Comparison of ENCODE assay signal across 7 cellular contexts in genomic region chr12:50059440-50060119, GRCh38. TPM values are rescaled to one million over a fixed set of nuclear protein-coding genes. Genes with fewer than 3 reads are reported as not detected.
DNase-seq lines count a peak whose midpoint lies in the region; ATAC-seq and TF ChIP-seq lines count a peak whose summit lies in the region.
"Had no signal": no experiment of that assay in that cellular context is flagged by ENCODE, and none has a peak within 500 bp of the region (broad histone marks: within the 10 kb centered on the region; RNA-seq: fewer than 3 reads in every experiment).

No MANE protein-coding gene starts in this region.

- POLR2A ChIA-PET in activated CD4-positive, alpha-beta memory T cell treated with anti-CD3 and anti-CD28 coated beads, Interleukin-2, amount 10 ng/mL, durations not matched to agents 7 days and 5 days (lab: Charles Lee) = interaction anchor here (0.7 to 0.8 kb wide), 2 partner anchors 24 to 34 kb away, joined by 3 read pairs; partner anchors contain the start of gene RACGAP1

- peaks cover 28% of the 10 kb centered on the region for H3K4me1 Mint-ChIP-seq in activated CD4-positive, alpha-beta memory T cell treated with anti-CD3 and anti-CD28 coated beads, Interleukin-2, amount 10 ng/mL, durations not matched to agents 7 days and 5 days
- H3K4me1 Mint-ChIP-seq in neural crest cell = peaks cover 16% of the 10 kb centered on the region

- peaks cover 45% of the 10 kb centered on the region for H3K27me3 Mint-ChIP-seq in activated CD4-positive, alpha-beta memory T cell treated with anti-CD3 and anti-CD28 coated beads, Interleukin-2, amount 10 ng/mL, durations not matched to agents 7 days and 5 days
- H3K27me3 Mint-ChIP-seq in neural crest cell (ENCODE audit: low read depth) = peaks cover 19% of the 10 kb centered on the region

- no peak overlapping the region for H3K4me3 Mint-ChIP-seq in activated CD4-positive, alpha-beta memory T cell treated with anti-CD3 and anti-CD28 coated beads, Interleukin-2, amount 10 ng/mL, durations not matched to agents 7 days and 5 days
- H3K4me3 Mint-ChIP-seq in neural crest cell = peak overlapping the region; percentile 82

- H3K27ac Mint-ChIP-seq in activated CD4-positive, alpha-beta memory T cell treated with anti-CD3 and anti-CD28 coated beads, Interleukin-2, amount 10 ng/mL, durations not matched to agents 7 days and 5 days = no peak overlapping the region
- peak overlapping the region; percentile 16 for H3K27ac Mint-ChIP-seq in neural crest cell (ENCODE audit: unreplicated experiment)

- H3K36me3 Mint-ChIP-seq in activated CD4-positive, alpha-beta memory T cell treated with anti-CD3 and anti-CD28 coated beads, Interleukin-2, amount 10 ng/mL, durations not matched to agents 7 days and 5 days (ENCODE audit: low read depth) = no peaks in the 10 kb centered on the region
- H3K36me3 Mint-ChIP-seq in neural crest cell (ENCODE audit: low read depth) = no peaks in the 10 kb centered on the region

- DNase-seq in ELR (ENCODE audit: low read depth) = peak; percentile 47
- peak; percentile 53 for DNase-seq in activated CD4-positive, alpha-beta memory T cell treated with anti-CD3 and anti-CD28 coated beads, Interleukin-2, amount 10 ng/mL, durations not matched to agents 7 days and 5 days
- DNase-seq in neural crest cell (ENCODE audit: low read depth, low spot score) = no peak
- no peak for DNase-seq in NCI-H2171 (lab: John Stamatoyannopoulos, UW)
- DNase-seq in NCI-H510A treated with DMSO at 0.1 percent for 48 hours (lab: John Stamatoyannopoulos, UW) = no peak

- CTCF ChIA-PET in activated CD4-positive, alpha-beta memory T cell treated with anti-CD3 and anti-CD28 coated beads, Interleukin-2, amount 10 ng/mL, durations not matched to agents 7 days and 5 days (lab: Charles Lee) = interaction anchor here (0.6 to 2.8 kb wide), 8 partner anchors 10 to 92 kb away, joined by 3 to 12 read pairs (median 3); no protein-coding TSS in a partner anchor

- no peak for ATAC-seq in GM21576 (IDR thresholded peaks at IDR 0.05; ENCODE audit: unreplicated experiment)

- no peak for TF ChIP-seq CTCF in neural crest cell (conservative IDR thresholded peaks at IDR 0.05)

- no peaks in the 10 kb centered on the region for H3K9me3 Mint-ChIP-seq in activated CD4-positive, alpha-beta memory T cell treated with anti-CD3 and anti-CD28 coated beads, Interleukin-2, amount 10 ng/mL, durations not matched to agents 7 days and 5 days
- no peaks in the 10 kb centered on the region for H3K9me3 Mint-ChIP-seq in neural crest cell

RNA-seq across cellular contexts. Expression of gene ASIC1, which starts 2.2 kb away (rescaled TPM):
- under 1 TPM; 0.91 to 0.98 TPM for total RNA-seq in activated CD4-positive, alpha-beta memory T cell treated with anti-CD3 and anti-CD28 coated beads, Interleukin-2, amount 10 ng/mL, durations not matched to agents 7 days and 5 days
- total RNA-seq in neural crest cell = 22.7 and 25.0 TPM in 2 replicates

RNA-seq across cellular contexts. Expression of gene SMARCD1, which starts 25.6 kb away (rescaled TPM):
- total RNA-seq in activated CD4-positive, alpha-beta memory T cell treated with anti-CD3 and anti-CD28 coated beads, Interleukin-2, amount 10 ng/mL, durations not matched to agents 7 days and 5 days = 10 to 100 TPM; 57.3 to 63.3 TPM
- 187 TPM in 2 replicates for total RNA-seq in neural crest cell

RNA-seq across cellular contexts. Expression of gene RACGAP1, which starts 34.3 kb away (rescaled TPM):
- total RNA-seq in activated CD4-positive, alpha-beta memory T cell treated with anti-CD3 and anti-CD28 coated beads, Interleukin-2, amount 10 ng/mL, durations not matched to agents 7 days and 5 days = 100 to 1,000 TPM; 172 to 179 TPM
- 91.7 and 104 TPM in 2 replicates for total RNA-seq in neural crest cell

RNA-seq across cellular contexts. Expression of gene GPD1, which starts 44.2 kb away (rescaled TPM):
- under 1 TPM; 0.28 to 0.40 TPM for total RNA-seq in activated CD4-positive, alpha-beta memory T cell treated with anti-CD3 and anti-CD28 coated beads, Interleukin-2, amount 10 ng/mL, durations not matched to agents 7 days and 5 days
- total RNA-seq in neural crest cell = 0.16 and 0.49 TPM in 2 replicates
- total RNA-seq: smooth muscle cell had no signal

RNA-seq across cellular contexts. Expression of gene COX14, which starts 52.5 kb away (rescaled TPM):
- total RNA-seq in activated CD4-positive, alpha-beta memory T cell treated with anti-CD3 and anti-CD28 coated beads, Interleukin-2, amount 10 ng/mL, durations not matched to agents 7 days and 5 days = 10 to 100 TPM; 53.5 to 55.3 TPM
- 22.4 and 23.3 TPM in 2 replicates for total RNA-seq in neural crest cell

Comparison
In these comparisons a context has a peak if more than half of its experiments do, and no peak if none do; other contexts are left out.
1. DNase-seq: peak in ELR (single experiment) and activated CD4-positive, alpha-beta memory T cell treated with anti-CD3 and anti-CD28 coated beads, Interleukin-2, amount 10 ng/mL, durations not matched to agents 7 days and 5 days (single experiment); none in neural crest cell (single experiment), NCI-H2171 (single experiment) and NCI-H510A treated with DMSO at 0.1 percent for 48 hours (single experiment).
2. RNA of gene ASIC1, which starts 2.2 kb away (total RNA-seq): 22.7 to 25.0 TPM in neural crest cell; 0.91 to 0.98 TPM in activated CD4-positive, alpha-beta memory T cell treated with anti-CD3 and anti-CD28 coated beads, Interleukin-2, amount 10 ng/mL, durations not matched to agents 7 days and 5 days; every median in the first group is over 10 times any median in the second.